In the genomic region with DNA sequence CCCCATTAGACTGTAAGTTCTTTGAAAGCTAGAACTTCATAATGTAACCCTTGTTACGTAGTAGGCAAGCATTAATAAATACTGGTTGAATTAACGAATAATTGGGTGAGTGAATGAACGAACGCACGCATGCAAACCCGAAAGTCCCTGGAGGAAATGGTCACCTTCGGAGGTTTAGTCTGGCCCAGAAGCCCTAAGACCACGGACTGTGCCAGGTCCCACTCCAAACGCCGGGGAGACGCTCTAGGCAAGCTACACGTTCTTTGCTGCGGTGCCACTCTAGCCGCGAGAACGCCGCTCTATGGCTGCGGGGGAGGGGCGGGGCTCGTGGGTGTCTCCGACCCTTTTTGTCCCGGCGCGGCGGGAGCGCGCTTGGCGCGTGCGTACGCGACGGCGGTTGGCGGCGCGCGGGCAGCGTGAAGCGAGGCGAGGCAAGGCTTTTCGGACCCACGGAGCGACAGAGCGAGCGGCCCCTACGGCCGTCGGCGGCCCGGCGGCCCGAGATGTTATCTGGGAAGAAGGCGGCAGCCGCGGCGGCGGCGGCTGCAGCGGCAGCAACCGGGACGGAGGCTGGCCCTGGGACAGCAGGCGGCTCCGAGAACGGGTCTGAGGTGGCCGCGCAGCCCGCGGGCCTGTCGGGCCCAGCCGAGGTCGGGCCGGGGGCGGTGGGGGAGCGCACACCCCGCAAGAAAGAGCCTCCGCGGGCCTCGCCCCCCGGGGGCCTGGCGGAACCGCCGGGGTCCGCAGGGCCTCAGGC, we compare ENCODE assay signal across 8 cellular contexts. TPM values are rescaled to one million over a fixed set of nuclear protein-coding genes. Genes with fewer than 3 reads are reported as not detected.
DNase-seq lines count a peak whose midpoint lies in the region; ATAC-seq lines count a peak whose summit lies in the region.

Gene KDM1A, plus strand, starts transcription at position 375 of the 757 bp plus-strand sequence. Its CDS starts 129 bp downstream, at position 504.

- ATAC-seq in GM21515 (IDR thresholded peaks at IDR 0.05; ENCODE audit: unreplicated experiment): peak; percentile 94

- peaks cover 27% of the 10 kb centered on the region for H3K4me1 ChIP-seq in mononuclear cell (ENCODE audit: insufficient read depth, low read length)

- no peaks in the 10 kb centered on the region for H3K27me3 ChIP-seq in mononuclear cell (ENCODE audit: insufficient read depth, low read length)

- DNase-seq in DMS114 treated with DMSO at 0.1 percent for 48 hours (lab: John Stamatoyannopoulos, UW; ENCODE audit: unreplicated experiment): peak; percentile 94
- DNase-seq in HuH-7 (ENCODE audit: low spot score): peak; percentile 89
- DNase-seq in OCI-M1 (lab: John Stamatoyannopoulos, UW): peak; percentile 99
- peak; percentile 92 for DNase-seq in activated T-cell treated with anti-CD3 and anti-CD28 coated beads for 24 hours (ENCODE audit: low read depth)
- peak; percentile 92 for DNase-seq in epidermal melanocyte (ENCODE audit: insufficient read length, low spot score)
- DNase-seq in stimulated activated CD8-positive, alpha-beta memory T cell treated with anti-CD3 and anti-CD28 coated beads, Interleukin-4, amount 100 ng/mL, for 1 hour (ENCODE audit: low read depth in 2 of 2, low spot score in 1 of 2): peak; percentile 79 to 89

- H3K4me3 ChIP-seq in mononuclear cell (ENCODE audit: low read length): peak within 1 kb of the TSS; percentile 88

- no peaks in the 10 kb centered on the region for H3K9me3 ChIP-seq in mononuclear cell (ENCODE audit: low read depth, low read length)

RNA-seq across cellular contexts. Expression of gene KDM1A, which starts in this region (rescaled TPM):
- 37.6 TPM for total RNA-seq in mononuclear cell

Comparison
In these comparisons a context has a peak if more than half of its experiments do, and no peak if none do; other contexts are left out.
1. Peak in every context shown above with its lines: DNase-seq, ATAC-seq and H3K4me3 ChIP-seq.